10 cellular contexts compared by ENCODE assay signal in genomic region chr6:109002100-109002697, GRCh38.
DNase-seq lines count a peak whose midpoint lies in the region; ATAC-seq and TF ChIP-seq lines count a peak whose summit lies in the region.
"Had no signal": no experiment of that assay in that cellular context is flagged by ENCODE, and none has a peak within 500 bp of the region (broad histone marks: within the 10 kb centered on the region; RNA-seq: fewer than 3 reads in every experiment).

No MANE protein-coding gene starts in this region.

- no peak overlapping the region for H2AFZ ChIP-seq in ACC112 (ENCODE audit: low read length, unreplicated experiment)
- H2AFZ ChIP-seq in osteoblast (ENCODE audit: low read length) = no peak overlapping the region

- H3K9me3 Mint-ChIP-seq in WTC11 = no peaks in the 10 kb centered on the region
- H3K9me3 Mint-ChIP-seq in type B pancreatic cell = no peaks in the 10 kb centered on the region
- H3K9me3 Mint-ChIP-seq in activated CD4-positive, alpha-beta memory T cell treated with anti-CD3 and anti-CD28 coated beads, Interleukin-2, amount 10 ng/mL, durations not matched to agents 7 days and 5 days = no peaks in the 10 kb centered on the region

- TF ChIP-seq CTCF in WTC11 (IDR thresholded peaks at IDR 0.05) (no peak), foreskin fibroblast (IDR thresholded peaks at IDR 0.05; ENCODE audit: low read depth, low read length) (no peak), osteoblast (IDR thresholded peaks at IDR 0.05; ENCODE audit: extremely low read depth, low read depth, low read length) (no peak), type B pancreatic cell (conservative IDR thresholded peaks at IDR 0.05) (no peak)

- H3K4me1 Mint-ChIP-seq in WTC11 = peaks cover 20% of the 10 kb centered on the region
- peaks cover 32% of the 10 kb centered on the region for H3K4me1 Mint-ChIP-seq in type B pancreatic cell (ENCODE audit: unreplicated experiment)
- peaks cover 24% of the 10 kb centered on the region for H3K4me1 Mint-ChIP-seq in activated CD4-positive, alpha-beta memory T cell treated with anti-CD3 and anti-CD28 coated beads, Interleukin-2, amount 10 ng/mL, durations not matched to agents 7 days and 5 days

- H3K27me3 ChIP-seq in ACC112 (ENCODE audit: insufficient read depth, low read length) (no peaks in the 10 kb centered on the region), osteoblast (ENCODE audit: insufficient read depth, low read length) (no peaks in the 10 kb centered on the region)

- POLR2A ChIA-PET in WTC11 (lab: Charles Lee) = no interaction called here
- POLR2A ChIA-PET in activated CD4-positive, alpha-beta memory T cell treated with anti-CD3 and anti-CD28 coated beads, Interleukin-2, amount 10 ng/mL, durations not matched to agents 7 days and 5 days (lab: Charles Lee) = interaction anchor here (1.5 kb wide), 1 partner anchor 80 kb away, joined by 4 read pairs; no protein-coding TSS in a partner anchor

- H3K36me3 Mint-ChIP-seq in WTC11 (peaks cover 25% of the 10 kb centered on the region), type B pancreatic cell (peaks cover 19% of the 10 kb centered on the region)
- H3K36me3 Mint-ChIP-seq in activated CD4-positive, alpha-beta memory T cell treated with anti-CD3 and anti-CD28 coated beads, Interleukin-2, amount 10 ng/mL, durations not matched to agents 7 days and 5 days (ENCODE audit: low read depth) = peaks cover 27% of the 10 kb centered on the region

- H3K27ac Mint-ChIP-seq in WTC11 (0 out of 2 replicates have a peak overlapping the region, but pooled peaks have one; percentile 25), type B pancreatic cell (no peak overlapping the region)
- no peak overlapping the region for H3K27ac Mint-ChIP-seq in activated CD4-positive, alpha-beta memory T cell treated with anti-CD3 and anti-CD28 coated beads, Interleukin-2, amount 10 ng/mL, durations not matched to agents 7 days and 5 days

- peaks cover 14% of the 10 kb centered on the region for H4K20me1 ChIP-seq in osteoblast (ENCODE audit: insufficient read depth, low read length)

- ATAC-seq in WTC11 (no peak), HG02938 (IDR thresholded peaks at IDR 0.05; ENCODE audit: unreplicated experiment) (no peak)

- H3K4me1 ChIP-seq in ACC112 (ENCODE audit: control insufficient read depth, insufficient read depth, low read length, unreplicated experiment) = peaks cover 14% of the 10 kb centered on the region
- H3K4me1 ChIP-seq in osteoblast (ENCODE audit: insufficient read depth, low read length) = no peaks in the 10 kb centered on the region

- DNase-seq in WTC11 (ENCODE audit: low spot score) (no peak), foreskin fibroblast (peak; percentile 52 to 74), osteoblast (ENCODE audit: insufficient read length, low spot score, missing footprints) (no peak), type B pancreatic cell (ENCODE audit: extremely low spot score, unreplicated experiment) (no peak), hepatic stellate cell (ENCODE audit: low spot score) (no peak)
- DNase-seq in activated CD4-positive, alpha-beta memory T cell treated with anti-CD3 and anti-CD28 coated beads, Interleukin-2, amount 10 ng/mL, durations not matched to agents 7 days and 5 days = no peak
- DNase-seq: effector memory CD4-positive, alpha-beta T cell; Karpas-422 had no signal

- H3K27me3 Mint-ChIP-seq in WTC11 (ENCODE audit: low read depth) = no peaks in the 10 kb centered on the region
- H3K27me3 Mint-ChIP-seq in type B pancreatic cell = no peaks in the 10 kb centered on the region
- H3K27me3 Mint-ChIP-seq in activated CD4-positive, alpha-beta memory T cell treated with anti-CD3 and anti-CD28 coated beads, Interleukin-2, amount 10 ng/mL, durations not matched to agents 7 days and 5 days = peaks cover 3% of the 10 kb centered on the region

- H3K79me2 ChIP-seq in ACC112 (ENCODE audit: control insufficient read depth, insufficient read depth, low read length, unreplicated experiment) = peaks cover 5% of the 10 kb centered on the region
- peaks cover 23% of the 10 kb centered on the region for H3K79me2 ChIP-seq in osteoblast (ENCODE audit: insufficient read depth, low read length)

- H3K27ac ChIP-seq in ACC112 (ENCODE audit: low read depth, low read length) = peak overlapping the region; percentile 69
- H3K27ac ChIP-seq in osteoblast (ENCODE audit: low read depth, low read length) = peak overlapping the region; percentile 9

- no peak overlapping the region for H3K4me2 ChIP-seq in osteoblast (ENCODE audit: insufficient read depth, low read length)

- no peak overlapping the region for H3K4me3 Mint-ChIP-seq in WTC11
- H3K4me3 Mint-ChIP-seq in type B pancreatic cell = no peak overlapping the region
- H3K4me3 Mint-ChIP-seq in activated CD4-positive, alpha-beta memory T cell treated with anti-CD3 and anti-CD28 coated beads, Interleukin-2, amount 10 ng/mL, durations not matched to agents 7 days and 5 days = no peak overlapping the region

- H3K4me3 ChIP-seq in ACC112 (ENCODE audit: low read depth, low read length) (peak overlapping the region; percentile 35), foreskin fibroblast (ENCODE audit: low read depth in 1 of 2, low read length in 2 of 2) (no peak overlapping the region), osteoblast (ENCODE audit: insufficient read depth, low read length) (no peak overlapping the region)

- no peaks in the 10 kb centered on the region for H3K9me3 ChIP-seq in osteoblast (ENCODE audit: low read depth, low read length)

- H3K36me3 ChIP-seq in ACC112 (ENCODE audit: insufficient read depth, low read length) (peaks cover 6% of the 10 kb centered on the region; the same call in 1 of the 2 replicates), osteoblast (ENCODE audit: insufficient read depth, low read length) (peaks cover 13% of the 10 kb centered on the region)

- CTCF ChIA-PET in WTC11 (lab: Charles Lee) = no interaction called here
- CTCF ChIA-PET in activated CD4-positive, alpha-beta memory T cell treated with anti-CD3 and anti-CD28 coated beads, Interleukin-2, amount 10 ng/mL, durations not matched to agents 7 days and 5 days (lab: Charles Lee) = no interaction called here

TF ChIP-seq in WTC11, 78 proteins besides CTCF, POLR2A, EP300 and RAD21 (continues in another document):
- TF ChIP-seq ZNF263 (CRISPR knock-in tag; IDR thresholded peaks at IDR 0.05; ENCODE audit: low read depth) = no peak
- no peak for TF ChIP-seq HMGXB4 (CRISPR knock-in tag; IDR thresholded peaks at IDR 0.05)
- no peak for TF ChIP-seq IRF2 (CRISPR knock-in tag; IDR thresholded peaks at IDR 0.05; ENCODE audit: borderline replicate concordance, low read depth)
- no peak for TF ChIP-seq NFATC4 (CRISPR knock-in tag; IDR thresholded peaks at IDR 0.05)
- no peak for TF ChIP-seq FOXJ3 (CRISPR knock-in tag; IDR thresholded peaks at IDR 0.05; ENCODE audit: borderline replicate concordance)
- TF ChIP-seq JAZF1 (CRISPR knock-in tag; IDR thresholded peaks at IDR 0.05) = no peak
- TF ChIP-seq PRDM15 (CRISPR knock-in tag; IDR thresholded peaks at IDR 0.05) = no peak

Comparison
In these comparisons a context has a peak if more than half of its experiments do, and no peak if none do; other contexts are left out.
1. DNase-seq: peak in foreskin fibroblast (2 of 2); none in WTC11 (single experiment), osteoblast (single experiment), type B pancreatic cell (single experiment), hepatic stellate cell (single experiment) and activated CD4-positive, alpha-beta memory T cell treated with anti-CD3 and anti-CD28 coated beads, Interleukin-2, amount 10 ng/mL, durations not matched to agents 7 days and 5 days (single experiment).